ENCODE assay signal across 9 cellular contexts in the genomic region with DNA sequence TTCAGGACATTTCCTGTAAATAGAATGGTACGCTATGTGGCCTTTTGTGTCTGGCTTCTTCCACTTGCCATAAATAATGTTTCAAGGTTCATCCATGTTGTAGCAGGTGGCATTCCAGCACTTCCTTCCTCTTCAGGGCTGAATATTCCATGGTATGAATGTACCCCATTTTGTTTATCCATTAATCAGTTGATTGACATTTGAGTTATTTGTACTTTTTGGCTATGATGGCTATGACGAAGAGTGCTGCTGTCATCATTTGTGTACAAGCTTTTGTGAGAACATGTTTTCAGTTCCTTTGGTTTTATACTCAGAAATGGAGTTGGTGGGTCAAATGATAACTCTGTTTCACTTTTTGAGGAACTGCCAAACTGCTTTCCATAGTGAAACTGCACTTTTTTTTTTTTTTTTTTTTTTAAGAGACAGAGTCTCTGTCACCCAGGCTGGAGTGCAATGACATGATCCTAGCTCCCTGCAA. TPM values are rescaled to one million over a fixed set of nuclear protein-coding genes. Genes with fewer than 3 reads are reported as not detected.
DNase-seq lines count a peak whose midpoint lies in the region; ATAC-seq lines count a peak whose summit lies in the region.
"Had no signal": no experiment of that assay in that cellular context is flagged by ENCODE, and none has a peak within 500 bp of the region (broad histone marks: within the 10 kb centered on the region; RNA-seq: fewer than 3 reads in every experiment).

No MANE protein-coding gene starts in this region.

- CTCF ChIA-PET in activated CD4-positive, alpha-beta T cell treated with anti-CD3 and anti-CD28 coated beads for 36 hours (lab: Charles Lee) = interaction anchor here (0.8 to 1.9 kb wide), 4 partner anchors 41 to 141 kb away, joined by 3 to 7 read pairs (median 6); no protein-coding TSS in a partner anchor

- no peaks in the 10 kb centered on the region for H3K9me3 Mint-ChIP-seq in activated CD4-positive, alpha-beta T cell treated with anti-CD3 and anti-CD28 coated beads for 36 hours (ENCODE audit: low read depth)

- H3K27me3 Mint-ChIP-seq in activated CD4-positive, alpha-beta T cell treated with anti-CD3 and anti-CD28 coated beads for 36 hours = no peaks in the 10 kb centered on the region

- intact Hi-C loops in activated CD4-positive, alpha-beta T cell treated with anti-CD3 and anti-CD28 coated beads for 36 hours (cut with DNase I, micrococcal nuclease) = no loop called here

- POLR2A ChIA-PET in activated CD4-positive, alpha-beta T cell treated with anti-CD3 and anti-CD28 coated beads for 36 hours (lab: Charles Lee) = interaction anchor here (0.6 to 1.2 kb wide), 10 partner anchors 55 to 671 kb away, joined by 3 to 12 read pairs (median 4); no protein-coding TSS in a partner anchor

- no peak overlapping the region for H3K4me3 Mint-ChIP-seq in activated CD4-positive, alpha-beta T cell treated with anti-CD3 and anti-CD28 coated beads for 36 hours

- peak; percentile 48 for DNase-seq in activated CD4-positive, alpha-beta T cell treated with anti-CD3 and anti-CD28 coated beads for 36 hours
- no peak for DNase-seq in activated CD4-positive, alpha-beta T cell treated with anti-CD3 and anti-CD28 coated beads for 48 hours
- DNase-seq in SIG-M5 (lab: John Stamatoyannopoulos, UW) = peak; percentile 32
- DNase-seq in pulmonary artery endothelial cell (ENCODE audit: low read depth, low spot score) = peak; percentile 39
- DNase-seq in SKM-1 (lab: John Stamatoyannopoulos, UW; ENCODE audit: unreplicated experiment) = no peak
- DNase-seq in hepatic stellate cell (ENCODE audit: low spot score) = no peak
- DNase-seq in stimulated activated CD4-positive, alpha-beta T cell treated with anti-CD3 and anti-CD28 coated beads, Interleukin-2, amount 100 ng/mL, for 48 hours = no peak
- DNase-seq: 8988T had no signal

- peak overlapping the region; percentile 79 for H3K27ac Mint-ChIP-seq in activated CD4-positive, alpha-beta T cell treated with anti-CD3 and anti-CD28 coated beads for 36 hours

- peaks cover 6% of the 10 kb centered on the region for H3K4me1 Mint-ChIP-seq in activated CD4-positive, alpha-beta T cell treated with anti-CD3 and anti-CD28 coated beads for 36 hours

- peak; percentile 93 for ATAC-seq in activated CD4-positive, alpha-beta T cell treated with anti-CD3 and anti-CD28 coated beads for 36 hours
- ATAC-seq in HG02938 (IDR thresholded peaks at IDR 0.05; ENCODE audit: unreplicated experiment) = peak; percentile 78

- no peaks in the 10 kb centered on the region for H3K36me3 Mint-ChIP-seq in activated CD4-positive, alpha-beta T cell treated with anti-CD3 and anti-CD28 coated beads for 36 hours (ENCODE audit: low read depth)

RNA-seq across cellular contexts. Expression of a gene that starts 6.5 kb away (rescaled TPM):
- 10 to 100 TPM; 69.3 to 77.6 TPM for total RNA-seq in activated CD4-positive, alpha-beta T cell treated with anti-CD3 and anti-CD28 coated beads for 36 hours
- 170 and 211 TPM in 2 replicates for total RNA-seq in pulmonary artery endothelial cell

RNA-seq across cellular contexts. Expression of a gene that starts 45.0 kb away (rescaled TPM):
- total RNA-seq in activated CD4-positive, alpha-beta T cell treated with anti-CD3 and anti-CD28 coated beads for 36 hours = 10 to 100 TPM; 31.1 to 34.7 TPM
- total RNA-seq in pulmonary artery endothelial cell = 12.1 and 12.9 TPM in 2 replicates

RNA-seq across cellular contexts. Expression of a gene that starts 45.2 kb away (rescaled TPM):
- total RNA-seq in activated CD4-positive, alpha-beta T cell treated with anti-CD3 and anti-CD28 coated beads for 36 hours = 100 to 1,000 TPM in 1 of 2 experiments, 10 to 100 TPM in 1; 94.0 to 128 TPM
- total RNA-seq in pulmonary artery endothelial cell = 37.3 and 49.3 TPM in 2 replicates

Comparison
In these comparisons a context has a peak if more than half of its experiments do, and no peak if none do; other contexts are left out.
1. DNase-seq: peak in activated CD4-positive, alpha-beta T cell treated with anti-CD3 and anti-CD28 coated beads for 36 hours (single experiment), SIG-M5 (single experiment) and pulmonary artery endothelial cell (single experiment); none in activated CD4-positive, alpha-beta T cell treated with anti-CD3 and anti-CD28 coated beads for 48 hours (single experiment), SKM-1 (single experiment), hepatic stellate cell (single experiment) and stimulated activated CD4-positive, alpha-beta T cell treated with anti-CD3 and anti-CD28 coated beads, Interleukin-2, amount 100 ng/mL, for 48 hours (0 of 2).